In the genomic region with DNA sequence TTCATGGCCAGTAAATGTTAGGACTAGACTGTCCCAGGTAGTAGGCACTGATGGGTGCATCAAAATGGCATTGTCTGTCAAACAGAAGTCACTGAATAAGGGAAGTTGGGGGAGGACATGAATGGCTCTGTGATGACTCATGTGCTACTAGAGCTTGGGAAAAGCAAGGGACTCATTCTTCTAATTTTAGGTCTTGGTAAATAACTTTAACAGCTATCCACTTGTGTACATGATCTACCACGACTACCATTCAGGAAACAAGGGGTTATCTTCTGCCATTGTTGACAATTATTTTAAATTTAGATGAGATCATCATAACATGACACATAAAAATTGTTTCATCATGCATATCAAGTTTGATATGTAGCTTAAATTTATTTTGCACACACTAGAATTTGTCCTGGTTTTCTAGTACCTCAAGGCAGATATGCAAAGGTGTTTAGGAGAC, we compare ENCODE assay signal across 13 cellular contexts. TPM values are rescaled to one million over a fixed set of nuclear protein-coding genes. Genes with fewer than 3 reads are reported as not detected.
DNase-seq lines count a peak whose midpoint lies in the region; ATAC-seq and TF ChIP-seq lines count a peak whose summit lies in the region.
"Had no signal": no experiment of that assay in that cellular context is flagged by ENCODE, and none has a peak within 500 bp of the region (broad histone marks: within the 10 kb centered on the region; RNA-seq: fewer than 3 reads in every experiment).

No MANE protein-coding gene starts in this region.

- DNase-seq in CD1c-positive myeloid dendritic cell (ENCODE audit: extremely low spot score): peak; percentile 55
- DNase-seq in IMR-90: peak; percentile 71
- peak; percentile 45 for DNase-seq in adipocyte (ENCODE audit: low read depth)
- peak; percentile 30 for DNase-seq in kidney glomerular epithelial cell (lab: John Stamatoyannopoulos, UW)
- DNase-seq in NCI-H526 (lab: John Stamatoyannopoulos, UW): no peak
- DNase-seq in activated naive CD4-positive, alpha-beta T cell treated with Interleukin-2 at 50 U/mL for 16 hours: no peak
- DNase-seq in activated T-cell treated with anti-CD3 and anti-CD28 coated beads, Interleukin-2, amount 50 U/mL, for 24 hours: no peak
- DNase-seq: glutamatergic neuron, NCI-H1417 treated with DMSO at 0.1 percent for 48 hours, nucleus accumbens had no signal

- peak overlapping the region; percentile 49; the same call in 1 of the 2 replicates for H4K91ac ChIP-seq in IMR-90 (ENCODE audit: insufficient read depth, low read depth, low read length)

- in situ Hi-C loops in IMR-90 (cut with MboI; ENCODE audit: low sequenced_read_pairs): no loop called here

- H2BK15ac ChIP-seq in IMR-90 (ENCODE audit: low read depth, low read length): peak overlapping the region; percentile 40; the same call in 1 of the 3 replicates

- H3K4me1 ChIP-seq in IMR-90 (ENCODE audit: control insufficient read depth, insufficient read depth, low read length) (peaks cover 3% of the 10 kb centered on the region; the same call in 1 of the 2 replicates), adipocyte (ENCODE audit: control insufficient read depth, insufficient read depth, low read length) (peaks cover 18% of the 10 kb centered on the region)

- H3K56ac ChIP-seq in IMR-90 (ENCODE audit: extremely low read depth, insufficient read depth, low read length): no peak overlapping the region

- no peak overlapping the region for H3K4me3 Mint-ChIP-seq in activated T-cell treated with anti-CD3 and anti-CD28 coated beads, Interleukin-2, amount 50 U/mL, for 24 hours
- H3K4me3 Mint-ChIP-seq: activated naive CD8-positive, alpha-beta T cell had no signal

- H3K23ac ChIP-seq in IMR-90 (ENCODE audit: low read depth, low read length): no peak overlapping the region

- no peak for TF ChIP-seq RAD21 in IMR-90 (IDR thresholded peaks at IDR 0.05; ENCODE audit: low read length)

- H3K9me3 Mint-ChIP-seq in activated T-cell treated with anti-CD3 and anti-CD28 coated beads, Interleukin-2, amount 50 U/mL, for 24 hours: no peaks in the 10 kb centered on the region

- no TSS peak for BruUV-seq in IMR-90 (replicated peaks; lab: Mats Ljungman, UMichigan)

- intact Hi-C loops in IMR-90 (cut with micrococcal nuclease): no loop called here

- no peak overlapping the region for H3K18ac ChIP-seq in IMR-90 (ENCODE audit: low read depth, low read length)

- H3K4me1 Mint-ChIP-seq in activated T-cell treated with anti-CD3 and anti-CD28 coated beads, Interleukin-2, amount 50 U/mL, for 24 hours (ENCODE audit: low read depth): peaks cover 4% of the 10 kb centered on the region

- peaks cover 2% of the 10 kb centered on the region for H3K36me3 Mint-ChIP-seq in activated T-cell treated with anti-CD3 and anti-CD28 coated beads, Interleukin-2, amount 50 U/mL, for 24 hours (ENCODE audit: low read depth)

- peaks cover 2% of the 10 kb centered on the region; the same call in 1 of the 2 replicates for H3K36me3 ChIP-seq in IMR-90 (ENCODE audit: control insufficient read depth, insufficient read depth, low read length)
- H3K36me3 ChIP-seq in adipocyte (ENCODE audit: control insufficient read depth, insufficient read depth, low read length, severe bottlenecking): no peaks in the 10 kb centered on the region

- CTCF ChIA-PET in IMR-90 (lab: Yijun Ruan, JAX): interaction anchor here (0.6 kb wide), 1 partner anchor 1294 kb away, joined by 4 read pairs; no protein-coding TSS in a partner anchor

- WGBS in IMR-90 (ENCODE audit: extremely low coverage in 2 of 2, insufficient read length in 1 of 2), 2 experiments: no CpG with 5 or more reads among the region's 1 CpG

- H4K8ac ChIP-seq in IMR-90 (ENCODE audit: low read depth in 2 of 2, low read length in 2 of 2): peak overlapping the region in 1 of 2 experiments; percentile 13; a peak in 1 of 4 replicates

- H3K9me3 ChIP-seq in IMR-90 (ENCODE audit: control insufficient read depth, insufficient read depth, low read length) (no peaks in the 10 kb centered on the region), adipocyte (ENCODE audit: control insufficient read depth, low read length) (no peaks in the 10 kb centered on the region)

- H2AFZ ChIP-seq in IMR-90 (replicated peaks; ENCODE audit: low read length, poor library complexity): no peak overlapping the region

- TF ChIP-seq POLR2A in IMR-90 (IDR thresholded peaks at IDR 0.05; ENCODE audit: low read depth, low read length): no peak

- H3K4ac ChIP-seq in IMR-90 (ENCODE audit: low read depth, low read length): peak overlapping the region; percentile 47; the same call in 1 of the 2 replicates

- H3K27ac ChIP-seq in IMR-90 (ENCODE audit: insufficient read depth, low read length): peak overlapping the region; percentile 11; the same call in 1 of the 2 replicates

- H3K4me3 ChIP-seq in IMR-90 (ENCODE audit: insufficient read depth, low read depth, low read length): no peak overlapping the region
- no peak overlapping the region for H3K4me3 ChIP-seq in adipocyte (ENCODE audit: low read length)

- H2BK20ac ChIP-seq in IMR-90 (ENCODE audit: low read depth, low read length): peak overlapping the region; percentile 52; the same call in 1 of the 2 replicates

- H3K27me3 Mint-ChIP-seq in activated T-cell treated with anti-CD3 and anti-CD28 coated beads, Interleukin-2, amount 50 U/mL, for 24 hours: no peaks in the 10 kb centered on the region

- no peak overlapping the region for H3K27ac Mint-ChIP-seq in activated T-cell treated with anti-CD3 and anti-CD28 coated beads, Interleukin-2, amount 50 U/mL, for 24 hours
- H3K27ac Mint-ChIP-seq: activated naive CD8-positive, alpha-beta T cell had no signal

- peak; percentile 75 for ATAC-seq in IMR-90 (ENCODE audit: low read depth)
- no peak for ATAC-seq in HG03139 (IDR thresholded peaks at IDR 0.05; ENCODE audit: unreplicated experiment)

- H2AK5ac ChIP-seq in IMR-90 (ENCODE audit: low read depth, low read length): peak overlapping the region; percentile 89

- peak overlapping the region; percentile 55; the same call in 1 of the 2 replicates for H2BK120ac ChIP-seq in IMR-90 (ENCODE audit: low read depth, low read length)

- peak overlapping the region; percentile 18; the same call in 1 of the 2 replicates for H3K4me2 ChIP-seq in IMR-90 (ENCODE audit: low read depth, low read length)

- dilution Hi-C loops in IMR-90 (cut with HindIII; ENCODE audit: low sequenced_read_pairs, unreplicated experiment): no loop called here

- no peak overlapping the region for H2AK9ac ChIP-seq in IMR-90 (replicated peaks; ENCODE audit: low read depth, low read length, poor library complexity)

- no peaks in the 10 kb centered on the region for H3K27me3 ChIP-seq in IMR-90 (ENCODE audit: control insufficient read depth, insufficient read depth, low read length)
- no peaks in the 10 kb centered on the region for H3K27me3 ChIP-seq in adipocyte (replicated peaks; ENCODE audit: control insufficient read depth, insufficient read depth, low read length)

- no peak overlapping the region for H4K5ac ChIP-seq in IMR-90 (ENCODE audit: low read depth, low read length)

- peaks cover 5% of the 10 kb centered on the region; the same call in 1 of the 2 replicates for H3K9me1 ChIP-seq in IMR-90 (ENCODE audit: insufficient read depth, low read length)

- H3K9ac ChIP-seq in IMR-90 (ENCODE audit: low read depth, low read length) (no peak overlapping the region), adipocyte (ENCODE audit: low read length) (no peak overlapping the region)

- TF ChIP-seq CTCF in IMR-90 (conservative IDR thresholded peaks at IDR 0.05; ENCODE audit: low read depth, low read length): no peak

- peak overlapping the region; percentile 53 for H2BK5ac ChIP-seq in IMR-90 (ENCODE audit: low read depth, low read length, poor library complexity, severe bottlenecking)

- no peaks in the 10 kb centered on the region for H4K20me1 ChIP-seq in IMR-90 (ENCODE audit: insufficient read depth, low read length)

- H3K14ac ChIP-seq in IMR-90 (replicated peaks; ENCODE audit: low read depth, low read length): peak overlapping the region; percentile 12; the same call in 1 of the 2 replicates

- POLR2A ChIA-PET in IMR-90 (lab: Charles Lee; ENCODE audit: unreplicated experiment): interaction anchor here (0.9 kb wide), 1 partner anchor 22 kb away, joined by 3 read pairs; no protein-coding TSS in a partner anchor

- H3K79me1 ChIP-seq in IMR-90 (ENCODE audit: low read depth in 1 of 2, low read length in 2 of 2): peaks cover 0 to 3% of the 10 kb centered on the region in 2 experiments; a peak in 1 of 4 replicates

TF ChIP-seq in IMR-90, 13 proteins besides CTCF, POLR2A, EP300 and RAD21:
- peak; percentile 59 for TF ChIP-seq FOS (IDR thresholded peaks at IDR 0.05; ENCODE audit: low read depth, low read length)
- no peak for TF ChIP-seq NFE2L2 (IDR thresholded peaks at IDR 0.05; ENCODE audit: low read depth, low read length)

RNA-seq across cellular contexts. Expression of a gene that starts 6.3 kb away (rescaled TPM):
- 0.18 and 0.28 TPM in 2 replicates for total RNA-seq in IMR-90 (2012; rRNA removed)
- 0.17 and 0.30 TPM in 2 replicates for polyA plus RNA-seq in IMR-90 (2012; rRNA removed)
- polyA plus RNA-seq in IMR-90 (2012; cell fraction: cytosol; rRNA removed): 1.3 and 1.4 TPM in 2 replicates
- polyA plus RNA-seq in IMR-90 (2012; cell fraction: nucleus; rRNA removed; ENCODE audit: low replicate concordance): 3.1 and 8.0 TPM in 2 replicates
- total RNA-seq: T-helper 2 cell treated with Interferon-gamma antibody and Interleukin-4, amounts not matched to agents 100 ng/mL and 5 ng/mL, for 36 hours had no signal

Comparison
In these comparisons a context has a peak if more than half of its experiments do, and no peak if none do; other contexts are left out.
1. DNase-seq: peak in CD1c-positive myeloid dendritic cell (single experiment), IMR-90 (single experiment), adipocyte (single experiment) and kidney glomerular epithelial cell (single experiment); none in NCI-H526 (0 of 2), activated naive CD4-positive, alpha-beta T cell treated with Interleukin-2 at 50 U/mL for 16 hours (single experiment) and activated T-cell treated with anti-CD3 and anti-CD28 coated beads, Interleukin-2, amount 50 U/mL, for 24 hours (single experiment).